In the genomic region with DNA sequence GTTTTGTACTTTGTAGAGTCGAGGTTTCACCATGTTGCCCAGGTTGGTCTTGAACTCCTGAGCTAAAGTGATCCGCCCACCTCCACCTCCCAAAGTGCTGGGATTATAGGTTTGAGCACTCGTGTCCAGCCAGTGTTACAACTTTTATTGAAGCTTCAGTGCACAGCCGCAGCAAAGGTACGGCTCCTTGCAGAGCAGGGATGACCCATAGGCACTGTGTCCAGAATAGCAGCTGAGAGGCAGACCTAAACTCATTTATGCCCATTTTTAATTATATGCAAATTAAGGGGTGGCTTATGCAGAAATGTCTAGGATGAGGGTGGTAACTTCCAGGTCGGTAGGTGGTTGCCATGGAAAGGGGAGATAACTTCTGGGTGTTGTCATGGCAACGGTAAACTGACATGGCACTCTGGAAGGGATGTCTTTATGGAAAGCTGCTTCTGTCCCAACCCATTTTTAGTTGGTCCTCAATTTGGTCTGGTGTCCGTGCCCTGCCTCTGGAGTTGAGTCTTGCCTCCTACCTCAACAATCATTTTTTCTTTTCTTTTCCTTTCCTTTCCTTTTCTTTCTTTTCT, we compare ENCODE assay signal across 18 cellular contexts. TPM values are rescaled to one million over a fixed set of nuclear protein-coding genes. Genes with fewer than 3 reads are reported as not detected.
DNase-seq lines count a peak whose midpoint lies in the region; TF ChIP-seq lines count a peak whose summit lies in the region.
"Had no signal": no experiment of that assay in that cellular context is flagged by ENCODE, and none has a peak within 500 bp of the region (broad histone marks: within the 10 kb centered on the region; RNA-seq: fewer than 3 reads in every experiment).

No MANE protein-coding gene starts in this region.

- WGBS in SK-N-SH (ENCODE audit: low lambda C conversion rate) = 52% methylated on average over 8 of the region's 8 CpGs

- H3K4me1 Mint-ChIP-seq in activated naive CD4-positive, alpha-beta T cell treated with anti-CD3 and anti-CD28 coated beads, Interleukin-2, amount 10 ng/mL, durations not matched to agents 7 days and 5 days = no peaks in the 10 kb centered on the region

- H3K27ac ChIP-seq in SK-N-SH (ENCODE audit: low read depth in 2 of 2, low read length in 1 of 2) (no peak overlapping the region), neural cell (ENCODE audit: low read length) (no peak overlapping the region)
- H3K27ac ChIP-seq: body of pancreas, C4-2B, gastroesophageal sphincter, KMS-11 had no signal

- H3K27me3 ChIP-seq in SK-N-SH (ENCODE audit: insufficient read depth) (no peaks in the 10 kb centered on the region), neural cell (ENCODE audit: insufficient read depth, low read depth, low read length) (no peaks in the 10 kb centered on the region)
- H3K27me3 ChIP-seq: body of pancreas had no signal

- H3K4me3 Mint-ChIP-seq in activated naive CD4-positive, alpha-beta T cell treated with anti-CD3 and anti-CD28 coated beads, Interleukin-2, amount 10 ng/mL, durations not matched to agents 7 days and 5 days = no peak overlapping the region
- H3K4me3 Mint-ChIP-seq: activated CD4-positive, alpha-beta memory T cell treated with anti-CD3 and anti-CD28 coated beads for 36 hours; activated naive CD8-positive, alpha-beta T cell; dendritic cell treated with granulocyte-macrophage colony-stimulating factor and Interleukin-4, amounts not matched to agents 40 ng/mL and 50 ng/mL, for 4 days had no signal

- H3K79me2 ChIP-seq in SK-N-SH (ENCODE audit: insufficient read depth) (no peaks in the 10 kb centered on the region), neural cell (replicated peaks; ENCODE audit: insufficient read depth, low read length) (no peaks in the 10 kb centered on the region)

- H3K9ac ChIP-seq in SK-N-SH (no peak overlapping the region), neural cell (ENCODE audit: low read length) (no peak overlapping the region)
- H3K9ac ChIP-seq: KMS-11 had no signal

- H3K36me3 Mint-ChIP-seq in activated naive CD4-positive, alpha-beta T cell treated with anti-CD3 and anti-CD28 coated beads, Interleukin-2, amount 10 ng/mL, durations not matched to agents 7 days and 5 days = no peaks in the 10 kb centered on the region
- H3K36me3 Mint-ChIP-seq: activated CD4-positive, alpha-beta memory T cell treated with anti-CD3 and anti-CD28 coated beads for 36 hours; activated naive CD8-positive, alpha-beta T cell had no signal

- POLR2A ChIA-PET in SK-N-SH (lab: Yijun Ruan, JAX) = interaction anchor here (0.8 kb wide), 1 partner anchor 23 kb away, joined by 3 read pairs; a partner anchor contains a TSS

- no peak overlapping the region for H3K27ac Mint-ChIP-seq in activated naive CD4-positive, alpha-beta T cell treated with anti-CD3 and anti-CD28 coated beads, Interleukin-2, amount 10 ng/mL, durations not matched to agents 7 days and 5 days
- H3K27ac Mint-ChIP-seq: activated CD4-positive, alpha-beta memory T cell treated with anti-CD3 and anti-CD28 coated beads for 36 hours; activated naive CD8-positive, alpha-beta T cell; dendritic cell treated with granulocyte-macrophage colony-stimulating factor and Interleukin-4, amounts not matched to agents 40 ng/mL and 50 ng/mL, for 4 days had no signal

- no peaks in the 10 kb centered on the region for H3F3A ChIP-seq in SK-N-SH (replicated peaks; ENCODE audit: insufficient read depth)
- H3F3A ChIP-seq in neural cell (ENCODE audit: insufficient read depth, low read length, poor library complexity, severe bottlenecking) = no peaks in the 10 kb centered on the region

- no peaks in the 10 kb centered on the region for H3K9me2 ChIP-seq in SK-N-SH
- H3K9me2 ChIP-seq in neural cell (ENCODE audit: insufficient read depth, low read length) = no peaks in the 10 kb centered on the region

- H3K4me1 ChIP-seq in SK-N-SH (ENCODE audit: control insufficient read depth in 1 of 2, insufficient read depth in 2 of 2, low read depth in 1 of 2, low read length in 1 of 2) = no peaks in the 10 kb centered on the region; a peak in 1 of 4 replicates
- H3K4me1 ChIP-seq: gastroesophageal sphincter had no signal

- CTCF ChIA-PET in SK-N-SH (lab: Yijun Ruan, JAX) = interaction anchor here (0.8 to 1.9 kb wide), 5 partner anchors 9 to 54 kb away, joined by 3 to 7 read pairs (median 4); a partner anchor contains a TSS
- CTCF ChIA-PET in activated naive CD4-positive, alpha-beta T cell treated with anti-CD3 and anti-CD28 coated beads, Interleukin-2, amount 10 ng/mL, durations not matched to agents 7 days and 5 days (lab: Charles Lee) = no interaction called here

- peak; percentile 10 for DNase-seq in NCI-H526 treated with DMSO at 0.1 percent for 48 hours (lab: John Stamatoyannopoulos, UW)
- DNase-seq in NCI-H526 (lab: John Stamatoyannopoulos, UW) = no peak
- peak; percentile 41 for DNase-seq in SK-N-SH
- no peak for DNase-seq in stimulated activated CD4-positive, alpha-beta T cell treated with anti-CD3 and anti-CD28 coated beads, Interleukin-4, amount 100 ng/mL, for 24 hours
- no peak for DNase-seq in activated naive CD4-positive, alpha-beta T cell treated with anti-CD3 and anti-CD28 coated beads, Interleukin-2, amount 10 ng/mL, durations not matched to agents 7 days and 5 days
- DNase-seq: activated CD4-positive, alpha-beta memory T cell treated with anti-CD3 and anti-CD28 coated beads for 36 hours; activated T-cell treated with anti-CD3 and anti-CD28 coated beads, Interleukin-2, amount 50 U/mL, for 1 hour; body of pancreas; NCI-H1105; NCI-H226; stimulated activated CD4-positive, alpha-beta T cell treated with anti-CD3 and anti-CD28 coated beads, Interleukin-1b, Interleukin-23, amount 100 ng/mL, for 48 hours; T-helper 1 cell had no signal

- TF ChIP-seq EP300 in SK-N-SH (IDR thresholded peaks at IDR 0.05; ENCODE audit: borderline replicate concordance in 1 of 2, low read depth in 1 of 2, low read length in 1 of 2) (no peak), neural cell (conservative IDR thresholded peaks at IDR 0.05; ENCODE audit: poor library complexity, severe bottlenecking) (no peak)

- H3K9me3 ChIP-seq in SK-N-SH (no peaks in the 10 kb centered on the region), neural cell (ENCODE audit: low read length) (no peaks in the 10 kb centered on the region)
- H3K9me3 ChIP-seq: body of pancreas, gastroesophageal sphincter had no signal

- H3K27me3 Mint-ChIP-seq in activated naive CD4-positive, alpha-beta T cell treated with anti-CD3 and anti-CD28 coated beads, Interleukin-2, amount 10 ng/mL, durations not matched to agents 7 days and 5 days = peaks cover 41% of the 10 kb centered on the region
- H3K27me3 Mint-ChIP-seq: activated CD4-positive, alpha-beta memory T cell treated with anti-CD3 and anti-CD28 coated beads for 36 hours; activated naive CD8-positive, alpha-beta T cell had no signal

- H3K4me3 ChIP-seq in SK-N-SH (ENCODE audit: low read depth in 2 of 2, low read length in 1 of 2) = no peak overlapping the region
- no peak overlapping the region for H3K4me3 ChIP-seq in neural cell (ENCODE audit: low read length)
- H3K4me3 ChIP-seq: body of pancreas, gastroesophageal sphincter had no signal

- TF ChIP-seq CTCF in SK-N-SH (IDR thresholded peaks at IDR 0.05) (no peak), neural cell (IDR thresholded peaks at IDR 0.05; ENCODE audit: poor library complexity, severe bottlenecking) (no peak)

- no peak overlapping the region for H2AFZ ChIP-seq in SK-N-SH (ENCODE audit: low read depth)
- no peak overlapping the region for H2AFZ ChIP-seq in neural cell (ENCODE audit: low read depth, low read length)

- H3K4me2 ChIP-seq in SK-N-SH (no peak overlapping the region), neural cell (ENCODE audit: low read length) (no peak overlapping the region)
- H3K4me2 ChIP-seq: KMS-11 had no signal

- H3K36me3 ChIP-seq in SK-N-SH (replicated peaks in 1 of 2; ENCODE audit: control insufficient read depth in 1 of 2, insufficient read depth in 2 of 2, low read length in 1 of 2) = no peaks in the 10 kb centered on the region
- H3K36me3 ChIP-seq in neural cell (ENCODE audit: insufficient read depth, low read length) = no peaks in the 10 kb centered on the region
- H3K36me3 ChIP-seq: gastroesophageal sphincter had no signal

- no peaks in the 10 kb centered on the region for H3K9me3 Mint-ChIP-seq in activated naive CD4-positive, alpha-beta T cell treated with anti-CD3 and anti-CD28 coated beads, Interleukin-2, amount 10 ng/mL, durations not matched to agents 7 days and 5 days
- H3K9me3 Mint-ChIP-seq: activated CD4-positive, alpha-beta memory T cell treated with anti-CD3 and anti-CD28 coated beads for 36 hours; dendritic cell treated with granulocyte-macrophage colony-stimulating factor and Interleukin-4, amounts not matched to agents 40 ng/mL and 50 ng/mL, for 4 days had no signal

- TF ChIP-seq RAD21 in SK-N-SH (IDR thresholded peaks at IDR 0.05; ENCODE audit: low read length) (no peak), neural cell (conservative IDR thresholded peaks at IDR 0.05) (no peak)

- no peaks in the 10 kb centered on the region for H4K20me1 ChIP-seq in SK-N-SH (ENCODE audit: insufficient read depth)
- H4K20me1 ChIP-seq in neural cell (ENCODE audit: insufficient read depth) = no peaks in the 10 kb centered on the region

TF ChIP-seq in SK-N-SH, 30 proteins besides CTCF, POLR2A, EP300 and RAD21 (continues in another document):
- TF ChIP-seq GATA2 (CRISPR knock-in tag; IDR thresholded peaks at IDR 0.05) = no peak
- TF ChIP-seq EZH2phosphoT487 (IDR thresholded peaks at IDR 0.05; ENCODE audit: borderline replicate concordance, low read depth) = no peak

TF ChIP-seq in neural cell, 6 proteins besides CTCF, POLR2A, EP300 and RAD21:
- TF ChIP-seq SMC3 (conservative IDR thresholded peaks at IDR 0.05; ENCODE audit: poor library complexity) = no peak
- TF ChIP-seq MXI1 (conservative IDR thresholded peaks at IDR 0.05; ENCODE audit: poor library complexity, severe bottlenecking) = peak; percentile 37

RNA-seq across cellular contexts. Expression of a gene that starts 22.7 kb away (rescaled TPM):
- polyA plus RNA-seq in SK-N-SH (2012; rRNA removed) (3.9 and 6.0 TPM in 2 replicates), neural cell (70.1 and 86.6 TPM in 2 replicates)
- polyA plus RNA-seq in SK-N-SH (2012; cell fraction: cytosol; rRNA removed) = 3.0 and 4.2 TPM in 2 replicates
- 7.3 and 13.1 TPM in 2 replicates for polyA plus RNA-seq in SK-N-SH (2012; cell fraction: nucleus; rRNA removed)
- polyA minus RNA-seq in neural cell = 53.9 and 71.1 TPM in 2 replicates

RNA-seq across cellular contexts. Expression of a gene that starts 27.4 kb away (rescaled TPM):
- 20.3 and 32.7 TPM in 2 replicates for polyA plus RNA-seq in SK-N-SH (2012; rRNA removed)
- polyA plus RNA-seq in SK-N-SH (2012; cell fraction: cytosol; rRNA removed) = 13.4 and 24.0 TPM in 2 replicates
- polyA plus RNA-seq in SK-N-SH (2012; cell fraction: nucleus; rRNA removed) = 45.7 and 64.8 TPM in 2 replicates
- polyA plus RNA-seq in neural cell = 2.1 and 3.7 TPM in 2 replicates
- polyA minus RNA-seq in neural cell = 4.6 and 5.6 TPM in 2 replicates

RNA-seq across cellular contexts. Expression of a gene that starts 32.6 kb away (rescaled TPM):
- polyA plus RNA-seq in SK-N-SH (2012; rRNA removed) = 16.1 and 23.1 TPM in 2 replicates
- 9.1 and 10.0 TPM in 2 replicates for polyA plus RNA-seq in SK-N-SH (2012; cell fraction: cytosol; rRNA removed)
- 29.2 and 35.1 TPM in 2 replicates for polyA plus RNA-seq in SK-N-SH (2012; cell fraction: nucleus; rRNA removed)
- 3.4 and 7.5 TPM in 2 replicates for polyA plus RNA-seq in neural cell
- polyA minus RNA-seq in neural cell = 5.0 and 11.4 TPM in 2 replicates

RNA-seq across cellular contexts. Expression of a gene that starts 42.4 kb away (rescaled TPM):
- polyA plus RNA-seq in SK-N-SH (2012; rRNA removed) = 0.93 and 1.5 TPM in 2 replicates
- polyA plus RNA-seq in SK-N-SH (2012; cell fraction: cytosol; rRNA removed) = 0.44 and 0.47 TPM in 2 replicates
- polyA plus RNA-seq in SK-N-SH (2012; cell fraction: nucleus; rRNA removed) = 7.2 and 8.4 TPM in 2 replicates
- not detected in 2 replicates for polyA plus RNA-seq in neural cell
- not detected in 2 replicates for polyA minus RNA-seq in neural cell

Comparison
In these comparisons a context has a peak if more than half of its experiments do, and no peak if none do; other contexts are left out.
1. DNase-seq: peak in NCI-H526 treated with DMSO at 0.1 percent for 48 hours (single experiment) and SK-N-SH (single experiment); none in NCI-H526 (0 of 2), stimulated activated CD4-positive, alpha-beta T cell treated with anti-CD3 and anti-CD28 coated beads, Interleukin-4, amount 100 ng/mL, for 24 hours (single experiment) and activated naive CD4-positive, alpha-beta T cell treated with anti-CD3 and anti-CD28 coated beads, Interleukin-2, amount 10 ng/mL, durations not matched to agents 7 days and 5 days (single experiment).